Comparison of ENCODE assay signal across 7 cellular contexts in the genomic region with DNA sequence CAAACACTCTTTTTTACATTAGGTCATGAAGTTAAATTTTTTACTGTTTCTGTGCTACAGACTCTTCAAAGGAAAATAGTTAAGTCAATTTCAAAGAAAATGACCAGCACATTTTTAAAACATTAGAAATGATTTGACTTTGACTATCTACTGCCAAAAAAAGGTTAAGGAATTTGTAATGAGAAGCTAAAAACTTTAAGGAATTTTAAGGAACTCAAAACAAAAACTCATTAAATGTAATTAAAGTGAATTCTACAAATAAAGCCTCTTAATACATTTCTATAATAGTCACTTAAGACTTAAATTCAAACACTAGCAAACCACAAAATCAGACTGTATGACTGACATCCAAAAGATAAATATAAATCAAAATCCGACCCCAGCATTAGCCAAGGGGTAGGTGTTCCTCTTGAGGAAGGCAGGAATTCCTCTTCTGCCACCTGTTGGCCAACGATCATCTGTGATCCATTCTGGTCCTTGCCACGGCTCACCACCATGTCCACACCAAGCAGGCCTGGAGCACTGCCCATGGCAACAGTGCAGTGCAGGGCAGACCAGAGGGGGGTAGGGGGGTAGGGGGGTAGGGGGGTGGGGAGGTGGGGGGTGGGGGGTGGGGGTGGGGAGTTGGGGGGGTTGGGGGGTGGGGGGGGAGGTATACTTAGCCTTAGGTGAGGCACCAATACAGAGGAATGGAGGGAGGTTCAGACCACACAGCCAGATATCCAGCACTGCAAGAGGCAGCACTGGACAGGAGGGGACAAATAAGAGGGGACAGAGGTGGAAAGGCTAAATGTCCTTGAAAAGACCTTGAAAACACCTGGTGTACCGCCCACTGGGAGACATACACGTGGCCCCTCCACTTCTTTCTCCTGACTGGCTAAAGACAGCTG. TPM values are rescaled to one million over a fixed set of nuclear protein-coding genes. Genes with fewer than 3 reads are reported as not detected.
DNase-seq lines count a peak whose midpoint lies in the region; FAIRE-seq and TF ChIP-seq lines count a peak whose summit lies in the region.

No MANE protein-coding gene starts in this region.

- peak overlapping the region in 2 of 4 donors; percentile 65 to 73 for H3K27ac ChIP-seq in esophagus squamous epithelium

- intact Hi-C loops in esophagus squamous epithelium (cut with DNase I), result loop anchor here (10.0 kb wide), 1 partner anchor 494 kb away; no protein-coding TSS in a partner anchor

- peak; percentile 83 for FAIRE-seq in colon (lab: Jason Lieb, UNC)

- DNase-seq in GM12864 (ENCODE audit: low read depth), result no peak
- peak; percentile 5 for DNase-seq in LoVo (ENCODE audit: low spot score)
- DNase-seq in pulmonary artery endothelial cell (ENCODE audit: low read depth, low spot score), result peak; percentile 5
- no peak for DNase-seq in effector CD4-positive, alpha-beta T cell
- DNase-seq in esophagus squamous epithelium (lab: John Stamatoyannopoulos, UW), result no peak
- DNase-seq in NCI-H526 treated with DMSO at 0.1 percent for 48 hours (lab: John Stamatoyannopoulos, UW), result no peak

- no peak for TF ChIP-seq POLR2A in esophagus squamous epithelium (IDR thresholded peaks at IDR 0.05)

- 21 to 57% methylated on average over 3 of the region's 5 CpGs for WGBS in esophagus squamous epithelium, 2 donors

- TF ChIP-seq CTCF in GM12864 (IDR thresholded peaks at IDR 0.05; ENCODE audit: low read depth, low read length, missing control alignments) (peak; percentile 20), esophagus squamous epithelium (IDR thresholded peaks at IDR 0.05) (peak in 1 of 6 experiments; percentile 9)

- H3K4me1 ChIP-seq in esophagus squamous epithelium, result peaks cover 0 to 19% (median 4%) of the 10 kb centered on the region in 3 donors

- H3K9me3 ChIP-seq in esophagus squamous epithelium, result no peaks in the 10 kb centered on the region

- H3K36me3 ChIP-seq in esophagus squamous epithelium, result no peaks in the 10 kb centered on the region

- H3K4me3 ChIP-seq in GM12864 (ENCODE audit: low read depth, low read length), result no peak overlapping the region
- H3K4me3 ChIP-seq in esophagus squamous epithelium, result peak overlapping the region in 2 of 4 donors; percentile 67 to 70

- H3K27me3 ChIP-seq in esophagus squamous epithelium, result no peaks in the 10 kb centered on the region

RNA-seq across cellular contexts. Expression of gene XIST, which starts 2.1 kb away (rescaled TPM):
- total RNA-seq in pulmonary artery endothelial cell, result under 0.01 TPM in 1 of 2 replicates, not detected in the other
- 10 to 100 TPM in 2 of 4 donors, under 1 TPM in 1, not detected in 1; 0.19 to 99.0 (median 47.2) TPM for total RNA-seq in esophagus squamous epithelium

Comparison
In these comparisons a context has a peak if more than half of its experiments do, and no peak if none do; other contexts are left out.
1. DNase-seq: peak in LoVo (single experiment) and pulmonary artery endothelial cell (single experiment); none in GM12864 (single experiment), effector CD4-positive, alpha-beta T cell (single experiment), esophagus squamous epithelium (single experiment) and NCI-H526 treated with DMSO at 0.1 percent for 48 hours (single experiment).